In the genomic region with DNA sequence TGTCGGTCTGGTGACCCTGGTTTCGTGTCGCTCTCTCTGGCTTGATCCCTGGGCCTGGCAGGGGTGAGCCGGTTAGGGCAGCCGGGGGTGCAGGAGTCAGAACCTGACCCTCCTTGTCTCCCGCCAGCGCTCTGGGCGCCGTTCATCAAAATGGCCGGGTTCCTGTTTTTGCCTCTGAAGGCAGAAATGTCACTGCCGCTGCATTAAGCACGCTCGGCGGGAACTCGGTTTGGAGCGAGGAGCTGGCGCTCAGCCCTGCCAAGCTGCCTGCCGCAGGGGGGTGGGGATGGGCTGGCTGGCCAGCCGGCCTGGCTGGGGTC, we compare ENCODE assay signal across 8 cellular contexts.
DNase-seq lines count a peak whose midpoint lies in the region; FAIRE-seq and TF ChIP-seq lines count a peak whose summit lies in the region.

No MANE protein-coding gene starts in this region.

- intact Hi-C loops in activated T-helper 1 cell treated with anti-CD3 and anti-CD28 coated beads, Interleukin-12 subunit alpha, Interleukin-12 subunit beta, Interleukin-2, Interleukin-4 antibody, amounts not matched to agents 30 ng/mL and 10 ng/mL and 1 ng/mL, durations not matched to agents 14 hours and 24 hours and 36 hours (cut with micrococcal nuclease) = loop anchor here (1.0 to 5.0 kb wide), 5 partner anchors 15 to 75 kb away; no protein-coding TSS in a partner anchor

- H3K4me1 ChIP-seq in suprapubic skin = peaks cover 42% of the 10 kb centered on the region
- peaks cover 0 to 3% of the 10 kb centered on the region in 2 donors for H3K4me1 ChIP-seq in small intestine (ENCODE audit: control insufficient read depth in 2 of 2, insufficient read depth in 1 of 2, low read depth in 1 of 2, low read length in 1 of 2)

- H3K9me3 ChIP-seq in iPS-18c (ENCODE audit: control insufficient read depth, insufficient read depth, low read length) (peaks cover 2% of the 10 kb centered on the region), suprapubic skin (no peaks in the 10 kb centered on the region), small intestine (ENCODE audit: control insufficient read depth, low read depth) (no peaks in the 10 kb centered on the region)

- no peak for TF ChIP-seq EP300 in suprapubic skin (IDR thresholded peaks at IDR 0.05)

- peaks cover 5% of the 10 kb centered on the region for H3K4me1 Mint-ChIP-seq in activated T-helper 1 cell treated with anti-CD3 and anti-CD28 coated beads, Interleukin-12 subunit alpha, Interleukin-12 subunit beta, Interleukin-2, Interleukin-4 antibody, amounts not matched to agents 30 ng/mL and 10 ng/mL and 1 ng/mL, durations not matched to agents 14 hours and 24 hours and 36 hours (ENCODE audit: low read depth)

- H3K4me3 ChIP-seq in iPS-18c (ENCODE audit: insufficient read depth, low read depth, low read length) (peak overlapping the region; percentile 61), suprapubic skin (peak overlapping the region; percentile 64), small intestine (ENCODE audit: low read depth in 1 of 2, low read length in 2 of 2) (no peak overlapping the region)

- no peak for TF ChIP-seq POLR2A in suprapubic skin (IDR thresholded peaks at IDR 0.05)

- no peak for FAIRE-seq in small intestine (lab: Jason Lieb, UNC)

- no peak for TF ChIP-seq CTCF in suprapubic skin (IDR thresholded peaks at IDR 0.05)

- H3K27me3 Mint-ChIP-seq in activated T-helper 1 cell treated with anti-CD3 and anti-CD28 coated beads, Interleukin-12 subunit alpha, Interleukin-12 subunit beta, Interleukin-2, Interleukin-4 antibody, amounts not matched to agents 30 ng/mL and 10 ng/mL and 1 ng/mL, durations not matched to agents 14 hours and 24 hours and 36 hours (ENCODE audit: insufficient read depth) = peaks cover 47% of the 10 kb centered on the region

- peak overlapping the region; percentile 54 for H3K4me3 Mint-ChIP-seq in activated T-helper 1 cell treated with anti-CD3 and anti-CD28 coated beads, Interleukin-12 subunit alpha, Interleukin-12 subunit beta, Interleukin-2, Interleukin-4 antibody, amounts not matched to agents 30 ng/mL and 10 ng/mL and 1 ng/mL, durations not matched to agents 14 hours and 24 hours and 36 hours

- H3K27ac Mint-ChIP-seq in activated T-helper 1 cell treated with anti-CD3 and anti-CD28 coated beads, Interleukin-12 subunit alpha, Interleukin-12 subunit beta, Interleukin-2, Interleukin-4 antibody, amounts not matched to agents 30 ng/mL and 10 ng/mL and 1 ng/mL, durations not matched to agents 14 hours and 24 hours and 36 hours = no peak overlapping the region

- 10% methylated on average over 7 of the region's 19 CpGs for WGBS in suprapubic skin
- 36 to 51% (median 45%) methylated on average over 19 of the region's 19 CpGs for WGBS in small intestine, 3 donors

- no peaks in the 10 kb centered on the region for H3K9me3 Mint-ChIP-seq in activated T-helper 1 cell treated with anti-CD3 and anti-CD28 coated beads, Interleukin-12 subunit alpha, Interleukin-12 subunit beta, Interleukin-2, Interleukin-4 antibody, amounts not matched to agents 30 ng/mL and 10 ng/mL and 1 ng/mL, durations not matched to agents 14 hours and 24 hours and 36 hours

- peaks cover 16% of the 10 kb centered on the region for H3K27me3 ChIP-seq in suprapubic skin
- peaks cover 0 to 2% of the 10 kb centered on the region in 2 donors for H3K27me3 ChIP-seq in small intestine (ENCODE audit: control insufficient read depth in 2 of 2, insufficient read depth in 2 of 2, low read length in 2 of 2)

- no peak overlapping the region for H3K27ac ChIP-seq in suprapubic skin
- H3K27ac ChIP-seq in small intestine (ENCODE audit: low read depth in 1 of 2, low read length in 1 of 2) = peak overlapping the region in 1 of 2 donors; percentile 8

- no peaks in the 10 kb centered on the region for H3K36me3 Mint-ChIP-seq in activated T-helper 1 cell treated with anti-CD3 and anti-CD28 coated beads, Interleukin-12 subunit alpha, Interleukin-12 subunit beta, Interleukin-2, Interleukin-4 antibody, amounts not matched to agents 30 ng/mL and 10 ng/mL and 1 ng/mL, durations not matched to agents 14 hours and 24 hours and 36 hours (ENCODE audit: low read depth)

- no peaks in the 10 kb centered on the region for H3K36me3 ChIP-seq in suprapubic skin
- H3K36me3 ChIP-seq in small intestine (ENCODE audit: control insufficient read depth in 2 of 2, insufficient read depth in 2 of 2, low read length in 2 of 2) = no peaks in the 10 kb centered on the region

- peak; percentile 11 for DNase-seq in activated CD4-positive, alpha-beta T cell treated with anti-CD3 and anti-CD28 coated beads for 48 hours
- DNase-seq in activated CD4-positive, alpha-beta T cell treated with anti-CD3 and anti-CD28 coated beads for 1 hour = no peak
- no peak for DNase-seq in activated T-helper 1 cell treated with anti-CD3 and anti-CD28 coated beads, Interleukin-12 subunit alpha, Interleukin-12 subunit beta, Interleukin-2, Interleukin-4 antibody, amounts not matched to agents 30 ng/mL and 10 ng/mL and 1 ng/mL, durations not matched to agents 14 hours and 24 hours and 36 hours (ENCODE audit: low spot score)
- no peak for DNase-seq in suprapubic skin (ENCODE audit: low spot score in 2 of 2)
- DNase-seq in small intestine = no peak
- no peak for DNase-seq in NCI-H2171 (lab: John Stamatoyannopoulos, UW)
- no peak for DNase-seq in NCI-H2107 (lab: John Stamatoyannopoulos, UW)

Comparison
In these comparisons a context has a peak if more than half of its experiments do, and no peak if none do; other contexts are left out.
1. H3K4me3 ChIP-seq: peak in iPS-18c (single experiment) and suprapubic skin (single experiment); none in small intestine (0 of 2).